Comparison of ENCODE assay signal across 1 cellular context in genomic region chr3:149487598-149488197, GRCh38.
TF ChIP-seq lines count a peak whose summit lies in the region.

No MANE protein-coding gene starts in this region.

TF ChIP-seq in HEK293T, 16 proteins besides CTCF, POLR2A, EP300 and RAD21 (continued from another document):
- no peak for TF ChIP-seq L3MBTL2 (conservative IDR thresholded peaks at IDR 0.05)
